ENCODE assay signal across 10 cellular contexts in the genomic region with DNA sequence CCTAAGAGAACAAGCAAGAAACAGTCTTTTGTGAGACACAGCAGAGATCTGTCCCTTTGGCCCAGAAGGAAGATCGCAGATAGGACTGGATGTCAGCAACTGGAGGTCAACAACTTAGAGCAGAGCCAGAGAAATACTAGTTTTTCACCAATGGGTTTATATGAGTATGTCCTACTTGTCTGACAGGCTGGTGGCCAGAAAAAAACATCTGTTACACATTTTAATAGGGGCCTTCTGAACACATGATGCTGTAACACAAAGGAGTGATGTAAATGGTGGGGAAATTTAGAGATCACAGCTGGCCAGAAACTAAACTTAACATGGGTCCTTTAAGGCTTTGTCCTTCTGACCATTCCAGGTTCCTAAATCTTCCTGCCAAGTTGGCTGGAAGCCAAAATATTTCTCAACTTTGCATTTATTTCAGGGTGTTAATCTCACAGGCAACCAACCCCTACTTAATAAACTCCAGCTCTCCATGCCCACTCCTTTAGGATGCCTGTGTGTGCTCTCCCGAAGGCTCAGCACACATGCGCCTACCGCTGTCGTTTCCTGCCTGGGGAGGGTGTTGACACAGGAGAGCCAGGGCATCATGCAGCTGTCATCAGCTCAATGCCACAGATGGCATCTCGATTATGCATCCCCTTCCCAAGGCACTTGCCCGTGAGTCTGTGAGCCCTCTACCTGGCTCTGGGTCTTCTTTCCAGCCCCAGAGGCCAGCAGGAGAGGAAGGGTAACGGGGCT.
DNase-seq lines count a peak whose midpoint lies in the region; ATAC-seq and TF ChIP-seq lines count a peak whose summit lies in the region.
"Had no signal": no experiment of that assay in that cellular context is flagged by ENCODE, and none has a peak within 500 bp of the region (broad histone marks: within the 10 kb centered on the region; RNA-seq: fewer than 3 reads in every experiment).

No MANE protein-coding gene starts in this region.

- no peak for TF ChIP-seq POLR2A in GM18505 (IDR thresholded peaks at IDR 0.05; ENCODE audit: borderline replicate concordance, extremely low read depth, insufficient read depth, insufficient read length)

- H3K9me3 ChIP-seq in Caco-2: no peaks in the 10 kb centered on the region; the same call in none of the 2 replicates

- ATAC-seq in GM18505 (IDR thresholded peaks at IDR 0.05; ENCODE audit: unreplicated experiment): no peak

- H3K27ac ChIP-seq in RWPE1: peak overlapping the region; percentile 81

- no peaks in the 10 kb centered on the region for H3K36me3 Mint-ChIP-seq in glutamatergic neuron (ENCODE audit: unreplicated experiment)
- H3K36me3 Mint-ChIP-seq in Caco-2 (ENCODE audit: insufficient read depth, unreplicated experiment): no peaks in the 10 kb centered on the region

- intact Hi-C loops in Caco-2 (cut with micrococcal nuclease; ENCODE audit: unreplicated experiment): loop anchor here (5.0 to 10.0 kb wide), 2 partner anchors 175 to 1072 kb away; no protein-coding TSS in a partner anchor

- CTCF ChIA-PET in RWPE1 (lab: Yijun Ruan, JAX) (interaction anchor here (0.5 to 1.1 kb wide), 3 partner anchors 98 to 480 kb away, joined by 4 to 6 read pairs (median 4); no protein-coding TSS in a partner anchor), Caco-2 (lab: Charles Lee) (no interaction called here)

- no peak overlapping the region for H3K27ac Mint-ChIP-seq in glutamatergic neuron (ENCODE audit: unreplicated experiment)
- H3K27ac Mint-ChIP-seq in Caco-2 (ENCODE audit: unreplicated experiment): no peak overlapping the region

- no TSS peak for BruUV-seq in Caco-2 (replicated peaks; lab: Mats Ljungman, UMichigan)

- H3K36me3 ChIP-seq in Caco-2 (ENCODE audit: control insufficient read depth, insufficient read depth, low read length): no peaks in the 10 kb centered on the region

- peak overlapping the region; percentile 8 for H3K4me3 Mint-ChIP-seq in glutamatergic neuron (ENCODE audit: unreplicated experiment)
- no peak overlapping the region for H3K4me3 Mint-ChIP-seq in Caco-2 (ENCODE audit: unreplicated experiment)

- H3K9me3 Mint-ChIP-seq in glutamatergic neuron (ENCODE audit: unreplicated experiment) (no peaks in the 10 kb centered on the region), Caco-2 (ENCODE audit: unreplicated experiment) (peaks cover 21% of the 10 kb centered on the region)

- H3K27me3 Mint-ChIP-seq in glutamatergic neuron (ENCODE audit: unreplicated experiment): no peaks in the 10 kb centered on the region
- H3K27me3 Mint-ChIP-seq in Caco-2 (ENCODE audit: insufficient read depth, unreplicated experiment): peaks cover 4% of the 10 kb centered on the region

- H3K4me1 Mint-ChIP-seq in glutamatergic neuron (ENCODE audit: low read depth, unreplicated experiment) (peaks cover 17% of the 10 kb centered on the region), Caco-2 (ENCODE audit: low read depth, unreplicated experiment) (no peaks in the 10 kb centered on the region)

- no peak overlapping the region for H3K4me3 ChIP-seq in Caco-2 (ENCODE audit: low read depth, low read length)
- H3K4me3 ChIP-seq: smooth muscle cell had no signal

- no peaks in the 10 kb centered on the region for H3K27me3 ChIP-seq in Caco-2 (replicated peaks; ENCODE audit: control insufficient read depth, insufficient read depth, low read length)

- no peaks in the 10 kb centered on the region for H3K4me1 ChIP-seq in Caco-2

- POLR2A ChIA-PET in RWPE1 (lab: Yijun Ruan, JAX; ENCODE audit: low non-redundant PET) (no interaction called here), Caco-2 (lab: Charles Lee) (no interaction called here)

- peak; percentile 23 for DNase-seq in DMS53 treated with DMSO at 0.1 percent for 48 hours (lab: John Stamatoyannopoulos, UW; ENCODE audit: unreplicated experiment)
- DNase-seq in RWPE1 (ENCODE audit: low spot score): peak; percentile 8
- DNase-seq in glutamatergic neuron: no peak
- DNase-seq in retina: peak; percentile 36
- no peak for DNase-seq in stimulated activated naive CD4-positive, alpha-beta T cell treated with Interleukin-2 at 50 U/mL for 16 hours (lab: John Stamatoyannopoulos, UW)
- DNase-seq in Caco-2: no peak
- no peak for DNase-seq in HUDEP-2 (lab: John Stamatoyannopoulos, UW; ENCODE audit: unreplicated experiment in 76 of 76)
- DNase-seq: activated CD4-positive, alpha-beta T cell treated with anti-CD3 and anti-CD28 coated beads for 48 hours had no signal

- no peak for TF ChIP-seq CTCF in RWPE1 (conservative IDR thresholded peaks at IDR 0.05; ENCODE audit: low read depth)
- no peak for TF ChIP-seq CTCF in glutamatergic neuron (IDR thresholded peaks at IDR 0.05; ENCODE audit: partially characterized antibody, unreplicated experiment)
- TF ChIP-seq CTCF in Caco-2 (IDR thresholded peaks at IDR 0.05; ENCODE audit: insufficient read depth in 1 of 2, low read depth in 1 of 2, low read length in 1 of 2, severe bottlenecking in 1 of 2, unreplicated experiment in 1 of 2): no peak

Comparison
In these comparisons a context has a peak if more than half of its experiments do, and no peak if none do; other contexts are left out.
1. DNase-seq: peak in DMS53 treated with DMSO at 0.1 percent for 48 hours (single experiment), RWPE1 (single experiment) and retina (single experiment); none in glutamatergic neuron (single experiment), stimulated activated naive CD4-positive, alpha-beta T cell treated with Interleukin-2 at 50 U/mL for 16 hours (single experiment), Caco-2 (0 of 2) and HUDEP-2 (0 of 76).